11 cellular contexts compared by ENCODE assay signal in the genomic region with DNA sequence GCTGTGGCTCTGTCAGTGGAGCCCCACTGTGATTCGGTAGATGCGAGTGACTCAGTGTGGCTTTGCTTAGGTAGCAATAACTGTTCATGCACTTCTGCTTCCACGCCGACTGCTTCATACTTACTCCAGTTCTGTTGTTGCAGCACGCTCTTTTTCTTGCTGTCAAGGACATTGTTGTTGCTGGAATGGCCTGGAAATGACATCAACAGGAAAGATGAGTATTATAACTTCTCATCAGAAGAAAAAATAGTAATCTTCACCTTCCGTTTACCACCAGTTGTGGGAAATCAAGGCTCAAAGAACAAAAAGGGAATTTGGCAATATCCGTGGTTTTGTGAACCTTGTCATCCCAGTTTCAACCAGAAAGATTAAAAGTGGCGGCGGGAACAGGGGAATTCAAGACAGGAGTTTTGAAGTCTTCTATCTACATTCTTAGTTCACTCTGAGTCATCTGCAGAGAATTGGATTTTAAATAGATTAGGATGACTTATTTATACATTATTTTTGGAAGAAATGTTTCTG. TPM values are rescaled to one million over a fixed set of nuclear protein-coding genes. Genes with fewer than 3 reads are reported as not detected.
A peak's percentile ranks its signal among the peaks of the same experiment; 100 is the strongest.
DNase-seq lines count a peak whose midpoint lies in the region; ATAC-seq and TF ChIP-seq lines count a peak whose summit lies in the region.
"Had no signal": no experiment of that assay in that cellular context is flagged by ENCODE, and none has a peak within 500 bp of the region (broad histone marks: within the 10 kb centered on the region; RNA-seq: fewer than 3 reads in every experiment).

No MANE protein-coding gene starts in this region.

- DNase-seq in natural killer cell (no peak), right atrium auricular region (ENCODE audit: low spot score) (peak; percentile 68), upper lobe of right lung (no peak), GM13976 (ENCODE audit: low spot score) (no peak), prostate gland (ENCODE audit: low spot score) (no peak), putamen (ENCODE audit: low spot score) (no peak)
- no peak for DNase-seq in natural killer cell treated with Interleukin-12 subunit alpha and Interleukin-12 subunit beta and Interleukin-15 and Interleukin-18, amount 100 ng/mL, for 72 hours (ENCODE audit: low spot score)
- DNase-seq: activated B cell treated with CpG ODN at 0.5 μM for 24 hours, NCI-H774 had no signal

- no peaks in the 10 kb centered on the region for H3K4me1 ChIP-seq in right atrium auricular region
- peaks cover 4% of the 10 kb centered on the region for H3K4me1 ChIP-seq in upper lobe of right lung
- H3K4me1 ChIP-seq in prostate gland (replicated peaks), result no peaks in the 10 kb centered on the region

- WGBS in prostate gland, result 84% methylated on average over 9 of the region's 9 CpGs

- H3K27me3 Mint-ChIP-seq in natural killer cell (ENCODE audit: low read depth in 2 of 2), result peaks cover 7% of the 10 kb centered on the region in 2 donors
- H3K27me3 Mint-ChIP-seq in natural killer cell treated with Interleukin-12 subunit alpha and Interleukin-12 subunit beta and Interleukin-15 and Interleukin-18, amount 100 ng/mL, for 72 hours, result peaks cover 5 to 7% of the 10 kb centered on the region in 2 donors
- H3K27me3 Mint-ChIP-seq in activated T-helper 17 cell treated with anti-CD3 and anti-CD28 coated beads, Interleukin-2, amount 50 U/mL, for 72 hours, result peaks cover 4% of the 10 kb centered on the region
- H3K27me3 Mint-ChIP-seq: activated B cell treated with CpG ODN at 0.5 μM for 24 hours had no signal

- TF ChIP-seq CTCF in natural killer cell (IDR thresholded peaks at IDR 0.05), result no peak
- TF ChIP-seq CTCF in right atrium auricular region (IDR thresholded peaks at IDR 0.05), result no peak
- TF ChIP-seq CTCF in upper lobe of right lung (IDR thresholded peaks at IDR 0.05), result no peak
- no peak for TF ChIP-seq CTCF in GM13976 (IDR thresholded peaks at IDR 0.05; ENCODE audit: borderline replicate concordance, control extremely low read depth, extremely low read depth, insufficient read depth, missing control alignments)
- TF ChIP-seq CTCF in prostate gland (IDR thresholded peaks at IDR 0.05), result no peak

- no peaks in the 10 kb centered on the region for H3K36me3 ChIP-seq in right atrium auricular region
- no peaks in the 10 kb centered on the region for H3K36me3 ChIP-seq in upper lobe of right lung
- no peaks in the 10 kb centered on the region for H3K36me3 ChIP-seq in prostate gland

- H3K27ac Mint-ChIP-seq in natural killer cell, result no peak overlapping the region
- H3K27ac Mint-ChIP-seq in natural killer cell treated with Interleukin-12 subunit alpha and Interleukin-12 subunit beta and Interleukin-15 and Interleukin-18, amount 100 ng/mL, for 72 hours, result no peak overlapping the region
- peak overlapping the region; percentile 41 for H3K27ac Mint-ChIP-seq in activated T-helper 17 cell treated with anti-CD3 and anti-CD28 coated beads, Interleukin-2, amount 50 U/mL, for 72 hours
- H3K27ac Mint-ChIP-seq: activated B cell treated with CpG ODN at 0.5 μM for 24 hours; stimulated activated memory B cell treated with anti-CD40 and anti-IgM and Interleukin-4, amounts not matched to agents 10 μg/mL and 1 μg/mL and 100 μg/mL, for 72 hours had no signal

- ATAC-seq in natural killer cell (peak in 2 of 3 donors; percentile 39 to 66), upper lobe of right lung (peak; percentile 90)
- no peak for ATAC-seq in natural killer cell treated with Interleukin-12 subunit alpha and Interleukin-12 subunit beta and Interleukin-15 and Interleukin-18, amount 100 ng/mL, for 72 hours
- ATAC-seq in activated T-helper 17 cell treated with anti-CD3 and anti-CD28 coated beads, Interleukin-2, amount 50 U/mL, for 72 hours (replicated peaks), result peak; percentile 71
- ATAC-seq: stimulated activated memory B cell treated with anti-CD40 and anti-IgM and Interleukin-4, amounts not matched to agents 10 μg/mL and 1 μg/mL and 100 μg/mL, for 72 hours had no signal

- no peak overlapping the region for H3K27ac ChIP-seq in right atrium auricular region
- no peak overlapping the region for H3K27ac ChIP-seq in upper lobe of right lung
- no peak overlapping the region for H3K27ac ChIP-seq in prostate gland

- no peak overlapping the region for H3K4me3 Mint-ChIP-seq in natural killer cell
- H3K4me3 Mint-ChIP-seq in natural killer cell treated with Interleukin-12 subunit alpha and Interleukin-12 subunit beta and Interleukin-15 and Interleukin-18, amount 100 ng/mL, for 72 hours, result no peak overlapping the region
- no peak overlapping the region for H3K4me3 Mint-ChIP-seq in activated T-helper 17 cell treated with anti-CD3 and anti-CD28 coated beads, Interleukin-2, amount 50 U/mL, for 72 hours
- H3K4me3 Mint-ChIP-seq: activated B cell treated with CpG ODN at 0.5 μM for 24 hours; stimulated activated memory B cell treated with anti-CD40 and anti-IgM and Interleukin-4, amounts not matched to agents 10 μg/mL and 1 μg/mL and 100 μg/mL, for 72 hours had no signal

- H3K27me3 ChIP-seq in right atrium auricular region, result no peaks in the 10 kb centered on the region
- no peaks in the 10 kb centered on the region for H3K27me3 ChIP-seq in upper lobe of right lung
- H3K27me3 ChIP-seq in prostate gland (replicated peaks; ENCODE audit: insufficient read depth), result no peaks in the 10 kb centered on the region

- no peaks in the 10 kb centered on the region for H3K9me3 Mint-ChIP-seq in natural killer cell
- H3K9me3 Mint-ChIP-seq in natural killer cell treated with Interleukin-12 subunit alpha and Interleukin-12 subunit beta and Interleukin-15 and Interleukin-18, amount 100 ng/mL, for 72 hours, result no peaks in the 10 kb centered on the region
- H3K9me3 Mint-ChIP-seq in activated T-helper 17 cell treated with anti-CD3 and anti-CD28 coated beads, Interleukin-2, amount 50 U/mL, for 72 hours, result no peaks in the 10 kb centered on the region
- H3K9me3 Mint-ChIP-seq: activated B cell treated with CpG ODN at 0.5 μM for 24 hours; stimulated activated memory B cell treated with anti-CD40 and anti-IgM and Interleukin-4, amounts not matched to agents 10 μg/mL and 1 μg/mL and 100 μg/mL, for 72 hours had no signal

- TF ChIP-seq POLR2A in prostate gland (IDR thresholded peaks at IDR 0.05), result no peak

- in situ Hi-C loops in GM13976 (cut with MboI; ENCODE audit: low sequenced_read_pairs, unreplicated experiment), result no loop called here

- H3K4me3 ChIP-seq in right atrium auricular region (no peak overlapping the region), upper lobe of right lung (no peak overlapping the region), prostate gland (no peak overlapping the region)

- H3K36me3 Mint-ChIP-seq in natural killer cell, result no peaks in the 10 kb centered on the region
- no peaks in the 10 kb centered on the region for H3K36me3 Mint-ChIP-seq in natural killer cell treated with Interleukin-12 subunit alpha and Interleukin-12 subunit beta and Interleukin-15 and Interleukin-18, amount 100 ng/mL, for 72 hours
- H3K36me3 Mint-ChIP-seq in activated T-helper 17 cell treated with anti-CD3 and anti-CD28 coated beads, Interleukin-2, amount 50 U/mL, for 72 hours (ENCODE audit: low read depth), result no peaks in the 10 kb centered on the region
- H3K36me3 Mint-ChIP-seq: stimulated activated memory B cell treated with anti-CD40 and anti-IgM and Interleukin-4, amounts not matched to agents 10 μg/mL and 1 μg/mL and 100 μg/mL, for 72 hours had no signal

- intact Hi-C loops in natural killer cell (cut with micrococcal nuclease), result no loop called here
- intact Hi-C loops in upper lobe of right lung (cut with DNase I), result no loop called here
- intact Hi-C loops in prostate gland (cut with DNase I), result no loop called here

- peaks cover 0 to 7% of the 10 kb centered on the region in 2 donors for H3K4me1 Mint-ChIP-seq in natural killer cell
- H3K4me1 Mint-ChIP-seq in natural killer cell treated with Interleukin-12 subunit alpha and Interleukin-12 subunit beta and Interleukin-15 and Interleukin-18, amount 100 ng/mL, for 72 hours (ENCODE audit: low read depth in 2 of 2), result peaks cover 3 to 4% of the 10 kb centered on the region in 2 donors
- H3K4me1 Mint-ChIP-seq in activated T-helper 17 cell treated with anti-CD3 and anti-CD28 coated beads, Interleukin-2, amount 50 U/mL, for 72 hours, result peaks cover 4% of the 10 kb centered on the region
- H3K4me1 Mint-ChIP-seq: stimulated activated memory B cell treated with anti-CD40 and anti-IgM and Interleukin-4, amounts not matched to agents 10 μg/mL and 1 μg/mL and 100 μg/mL, for 72 hours had no signal

- H3K9me3 ChIP-seq in right atrium auricular region, result no peaks in the 10 kb centered on the region
- no peaks in the 10 kb centered on the region for H3K9me3 ChIP-seq in upper lobe of right lung
- no peaks in the 10 kb centered on the region for H3K9me3 ChIP-seq in prostate gland

RNA-seq across cellular contexts. Expression of a gene that starts 8.3 kb away (rescaled TPM):
- not detected for total RNA-seq in natural killer cell
- not detected for total RNA-seq in natural killer cell treated with Interleukin-12 subunit alpha and Interleukin-12 subunit beta and Interleukin-15 and Interleukin-18, amount 100 ng/mL, for 72 hours
- not detected for total RNA-seq in activated T-helper 17 cell treated with anti-CD3 and anti-CD28 coated beads, Interleukin-2, amount 50 U/mL, for 72 hours
- total RNA-seq in right atrium auricular region, result not detected
- not detected for total RNA-seq in upper lobe of right lung
- total RNA-seq in prostate gland, result not detected
- total RNA-seq: activated B cell treated with CpG ODN at 0.5 μM for 24 hours had no signal

RNA-seq across cellular contexts. Expression of a gene that starts 16.9 kb away (rescaled TPM):
- total RNA-seq in natural killer cell, result not detected
- total RNA-seq in natural killer cell treated with Interleukin-12 subunit alpha and Interleukin-12 subunit beta and Interleukin-15 and Interleukin-18, amount 100 ng/mL, for 72 hours, result not detected
- not detected for total RNA-seq in activated T-helper 17 cell treated with anti-CD3 and anti-CD28 coated beads, Interleukin-2, amount 50 U/mL, for 72 hours
- total RNA-seq in right atrium auricular region, result not detected
- not detected for total RNA-seq in upper lobe of right lung
- total RNA-seq in prostate gland, result not detected
- total RNA-seq: activated B cell treated with CpG ODN at 0.5 μM for 24 hours had no signal

RNA-seq across cellular contexts. Expression of a gene that starts 45.8 kb away (rescaled TPM):
- total RNA-seq in natural killer cell (10 to 100 TPM; 57.7 to 60.8 (median 59.8) TPM), right atrium auricular region (100 to 1,000 TPM in 1 of 2 donors, 10 to 100 TPM in 1; 93.1 to 116 TPM), upper lobe of right lung (57.2 TPM), prostate gland (100 to 1,000 TPM in 1 of 2 donors, 10 to 100 TPM in 1; 94.7 to 180 TPM)
- 10 to 100 TPM; 51.4 to 73.1 TPM for total RNA-seq in natural killer cell treated with Interleukin-12 subunit alpha and Interleukin-12 subunit beta and Interleukin-15 and Interleukin-18, amount 100 ng/mL, for 72 hours
- total RNA-seq in activated T-helper 17 cell treated with anti-CD3 and anti-CD28 coated beads, Interleukin-2, amount 50 U/mL, for 72 hours, result 10 to 100 TPM; 75.9 to 77.9 TPM

Comparison
In these comparisons a context has a peak if more than half of its experiments do, and no peak if none do; other contexts are left out.
1. ATAC-seq: peak in natural killer cell (2 of 3), activated T-helper 17 cell treated with anti-CD3 and anti-CD28 coated beads, Interleukin-2, amount 50 U/mL, for 72 hours (single experiment) and upper lobe of right lung (single experiment); none in natural killer cell treated with Interleukin-12 subunit alpha and Interleukin-12 subunit beta and Interleukin-15 and Interleukin-18, amount 100 ng/mL, for 72 hours (0 of 2).